In the genomic region with DNA sequence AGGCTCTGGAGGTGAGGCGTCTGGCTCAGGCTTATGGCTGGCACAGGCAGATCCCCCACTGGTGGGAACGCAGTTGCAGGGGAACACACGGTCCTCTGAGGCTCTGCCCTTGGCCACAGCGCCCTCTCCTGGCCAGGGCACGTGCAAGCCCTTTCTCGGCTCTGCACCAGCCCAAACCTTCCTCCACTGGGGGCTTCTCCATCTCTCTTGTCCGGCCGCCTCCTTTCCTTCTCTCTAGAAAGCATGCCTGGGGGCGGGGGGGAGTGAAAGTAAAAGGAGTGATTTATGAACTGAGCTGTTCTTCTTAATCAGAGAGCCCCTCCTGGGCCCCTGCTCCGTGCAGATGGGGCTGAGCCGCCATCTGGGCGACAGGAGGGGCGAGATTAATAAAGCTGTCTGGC, we compare ENCODE assay signal across 8 cellular contexts.
A peak's percentile ranks its signal among the peaks of the same experiment; 100 is the strongest.
DNase-seq lines count a peak whose midpoint lies in the region; ATAC-seq, FAIRE-seq and TF ChIP-seq lines count a peak whose summit lies in the region.

No MANE protein-coding gene starts in this region.

- ATAC-seq in HG02798 (IDR thresholded peaks at IDR 0.05; ENCODE audit: poor library complexity, unreplicated experiment) (peak; percentile 73), HG03439 (IDR thresholded peaks at IDR 0.05; ENCODE audit: unreplicated experiment) (no peak)

- TF ChIP-seq CTCF in D721Med (IDR thresholded peaks at IDR 0.05; ENCODE audit: insufficient read depth, missing control alignments) (peak; percentile 89), nephron (IDR thresholded peaks at IDR 0.05; ENCODE audit: unreplicated experiment in 3 of 3) (peak; percentile 88 to 90 (median 89))

- peaks cover 13% of the 10 kb centered on the region for H3K27me3 Mint-ChIP-seq in nephron (ENCODE audit: low read depth)

- H3K4me3 Mint-ChIP-seq in nephron: no peak overlapping the region

- H3K9me3 Mint-ChIP-seq in nephron: no peaks in the 10 kb centered on the region

- H3K27ac Mint-ChIP-seq in nephron: peak overlapping the region; percentile 14 to 85 (median 75)

- H3K36me3 Mint-ChIP-seq in nephron (ENCODE audit: low read depth): peaks cover 10% of the 10 kb centered on the region

- no peak for TF ChIP-seq POLR2A in erythroblast (IDR thresholded peaks at IDR 0.05; ENCODE audit: low read length)

- FAIRE-seq in D721Med (lab: Jason Lieb, UNC): no peak

- H3K4me1 Mint-ChIP-seq in nephron: peaks cover 21% of the 10 kb centered on the region

- DNase-seq in D721Med (ENCODE audit: insufficient read length, low spot score) (peak; percentile 87), NOMO-1 treated with DMSO at 0.1 percent for 48 hours (lab: John Stamatoyannopoulos, UW; ENCODE audit: unreplicated experiment) (peak; percentile 41), activated T-cell treated with anti-CD3 and anti-CD28 coated beads for 1 hour (ENCODE audit: low read depth) (peak; percentile 55), erythroblast (lab: John Stamatoyannopoulos, UW) (peak; percentile 59 to 71)
- DNase-seq in stimulated activated naive CD4-positive, alpha-beta T cell treated with Interleukin-2 at 50 U/mL for 16 hours (lab: John Stamatoyannopoulos, UW): peak; percentile 32

Comparison
In these comparisons a context has a peak if more than half of its experiments do, and no peak if none do; other contexts are left out.
1. DNase-seq: peak in every context shown above with its lines; median percentile 87 in D721Med; 65 in erythroblast; 55 in activated T-cell treated with anti-CD3 and anti-CD28 coated beads for 1 hour; 41 in NOMO-1 treated with DMSO at 0.1 percent for 48 hours; 32 in stimulated activated naive CD4-positive, alpha-beta T cell treated with Interleukin-2 at 50 U/mL for 16 hours.